In the genomic region with DNA sequence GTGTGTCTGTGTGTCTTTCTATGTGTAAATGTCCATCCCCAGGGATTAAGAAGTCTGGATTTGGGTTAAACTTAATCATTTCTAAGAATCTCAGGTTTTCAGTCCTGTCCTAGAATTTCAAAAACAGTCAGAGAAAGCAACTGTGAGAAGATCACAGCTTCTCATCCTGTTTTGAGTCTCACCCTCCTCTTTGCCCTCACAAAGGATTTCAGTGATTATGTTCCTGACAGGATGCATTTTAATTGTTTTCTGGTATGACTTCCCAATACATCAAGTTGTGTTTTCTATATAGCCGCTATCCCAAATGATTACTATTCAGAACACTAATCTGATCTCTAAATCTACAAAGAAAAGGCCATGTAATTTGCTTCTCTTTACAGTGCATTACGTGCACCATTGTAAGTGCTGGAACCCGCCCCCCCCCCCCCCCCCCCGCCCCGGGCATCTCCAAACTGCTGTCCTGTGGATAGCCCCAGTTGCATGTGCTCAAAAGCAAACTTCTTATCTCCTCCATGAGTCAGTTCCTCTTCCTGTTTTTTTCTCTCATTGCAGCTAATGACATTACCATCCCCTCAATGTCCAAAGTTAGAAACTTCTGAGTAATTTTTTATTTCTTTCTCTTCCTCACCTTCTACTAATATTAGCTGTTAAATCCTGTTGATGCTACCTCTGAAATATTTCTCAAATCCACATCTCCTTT, we compare ENCODE assay signal across 12 cellular contexts.
DNase-seq lines count a peak whose midpoint lies in the region; ATAC-seq, FAIRE-seq and TF ChIP-seq lines count a peak whose summit lies in the region.
"Had no signal": no experiment of that assay in that cellular context is flagged by ENCODE, and none has a peak within 500 bp of the region (broad histone marks: within the 10 kb centered on the region; RNA-seq: fewer than 3 reads in every experiment).

No MANE protein-coding gene starts in this region.

- H3K9me3 Mint-ChIP-seq in MCF 10A (ENCODE audit: unreplicated experiment) (no peaks in the 10 kb centered on the region), GM23338 (no peaks in the 10 kb centered on the region)
- H3K9me3 Mint-ChIP-seq: type B pancreatic cell had no signal

- H3K4me1 Mint-ChIP-seq in MCF 10A (ENCODE audit: insufficient read depth, unreplicated experiment) (peaks cover 25% of the 10 kb centered on the region), GM23338 (peaks cover 20% of the 10 kb centered on the region)

- H3K27ac ChIP-seq in breast epithelium (no peak overlapping the region), GM23338 (ENCODE audit: low read depth) (no peak overlapping the region)
- H3K27ac ChIP-seq: parathyroid adenoma had no signal

- no peaks in the 10 kb centered on the region for H3K9me3 ChIP-seq in breast epithelium
- H3K9me3 ChIP-seq: esophagus squamous epithelium had no signal

- FAIRE-seq in urothelium cell line (lab: Jason Lieb, UNC), result no peak

- intact Hi-C loops in MCF 10A (cut with micrococcal nuclease) (no loop called here), breast epithelium (cut with DNase I; ENCODE audit: low total_unique reads) (no loop called here)

- no peaks in the 10 kb centered on the region for H4K20me1 ChIP-seq in GM23338 (replicated peaks; ENCODE audit: insufficient read depth)

- no peaks in the 10 kb centered on the region for H3K79me2 ChIP-seq in GM23338 (replicated peaks; ENCODE audit: insufficient read depth)
- H3K79me2 ChIP-seq: parathyroid adenoma had no signal

- H2AFZ ChIP-seq in GM23338, result no peak overlapping the region
- H2AFZ ChIP-seq: parathyroid adenoma had no signal

- H3K27me3 Mint-ChIP-seq in MCF 10A (ENCODE audit: insufficient read depth, unreplicated experiment), result no peaks in the 10 kb centered on the region
- peaks cover 2% of the 10 kb centered on the region for H3K27me3 Mint-ChIP-seq in GM23338 (ENCODE audit: insufficient read depth, low read depth, poor library complexity)

- no peaks in the 10 kb centered on the region for H3K36me3 ChIP-seq in breast epithelium
- H3K36me3 ChIP-seq in GM23338 (ENCODE audit: insufficient read depth), result no peaks in the 10 kb centered on the region
- H3K36me3 ChIP-seq: esophagus squamous epithelium had no signal

- H3K4me1 ChIP-seq in breast epithelium (no peaks in the 10 kb centered on the region), GM23338 (ENCODE audit: insufficient read depth) (peaks cover 5% of the 10 kb centered on the region; the same call in 1 of the 2 replicates)
- H3K4me1 ChIP-seq: parathyroid adenoma had no signal

- peak overlapping the region; percentile 96 for H3K27ac Mint-ChIP-seq in MCF 10A (ENCODE audit: low read depth, unreplicated experiment)
- no peak overlapping the region; the same call in 1 of the 2 replicates for H3K27ac Mint-ChIP-seq in GM23338
- H3K27ac Mint-ChIP-seq: type B pancreatic cell had no signal

- TF ChIP-seq CTCF in MCF 10A (IDR thresholded peaks at IDR 0.05; ENCODE audit: unreplicated experiment) (no peak), breast epithelium (IDR thresholded peaks at IDR 0.05) (no peak), GM23338 (conservative IDR thresholded peaks at IDR 0.05; ENCODE audit: low read depth in 2 of 2) (no peak)

- no peak overlapping the region for H3K4me2 ChIP-seq in GM23338

- POLR2A ChIA-PET in MCF 10A (lab: Yijun Ruan, JAX), result interaction anchor here (0.7 to 0.9 kb wide), 2 partner anchors 11 to 30 kb away, joined by 3 to 4 read pairs; no protein-coding TSS in a partner anchor

- peaks cover 6% of the 10 kb centered on the region for H3K36me3 Mint-ChIP-seq in MCF 10A (ENCODE audit: insufficient read depth, unreplicated experiment)
- H3K36me3 Mint-ChIP-seq in GM23338 (ENCODE audit: low read depth), result no peaks in the 10 kb centered on the region
- H3K36me3 Mint-ChIP-seq: type B pancreatic cell had no signal

- CTCF ChIA-PET in MCF 10A (lab: Yijun Ruan, JAX), result interaction anchor here (0.6 to 1.5 kb wide), 3 partner anchors 8 to 438 kb away, joined by 3 to 5 read pairs (median 3); no protein-coding TSS in a partner anchor

- peaks cover 0 to 10% of the 10 kb centered on the region in 2 donors for H3K27me3 ChIP-seq in breast epithelium
- no peaks in the 10 kb centered on the region for H3K27me3 ChIP-seq in GM23338 (ENCODE audit: insufficient read depth)
- H3K27me3 ChIP-seq: esophagus squamous epithelium had no signal

- H3K4me3 Mint-ChIP-seq in MCF 10A (ENCODE audit: unreplicated experiment) (peak overlapping the region; percentile 3), GM23338 (no peak overlapping the region)
- H3K4me3 Mint-ChIP-seq: type B pancreatic cell had no signal

- ATAC-seq in SK-N-SH treated with all-trans-retinoic acid at 6 μM for 48 hours (peak; percentile 32; the same call in 2 of the 3 replicates), HG03469 (IDR thresholded peaks at IDR 0.05; ENCODE audit: unreplicated experiment) (no peak), GM19452 (IDR thresholded peaks at IDR 0.05; ENCODE audit: unreplicated experiment) (no peak), GM23338 (no peak)

- H3F3A ChIP-seq in GM23338 (replicated peaks; ENCODE audit: low read depth), result no peaks in the 10 kb centered on the region

- H3K4me3 ChIP-seq in breast epithelium (no peak overlapping the region), GM23338 (no peak overlapping the region)
- H3K4me3 ChIP-seq: esophagus squamous epithelium had no signal

- H3K9me2 ChIP-seq in GM23338 (ENCODE audit: insufficient read depth), result no peaks in the 10 kb centered on the region

- TF ChIP-seq POLR2A in breast epithelium (IDR thresholded peaks at IDR 0.05), result no peak

- DNase-seq in MCF 10A (ENCODE audit: unreplicated experiment) (peak; percentile 11), breast epithelium (ENCODE audit: low spot score in 2 of 2) (no peak), glomerular endothelial cell (ENCODE audit: extremely low read depth, low read depth, low spot score) (peak; percentile 42), urothelium cell line (ENCODE audit: low spot score) (peak; percentile 12), GM23338 (ENCODE audit: low spot score) (no peak)
- DNase-seq: esophagus squamous epithelium, NCI-H2029 had no signal

- BruUV-seq in MCF 10A (replicated peaks; lab: Mats Ljungman, UMichigan), result no TSS peak

TF ChIP-seq in SK-N-SH treated with all-trans-retinoic acid at 6 μM for 48 hours, 23 proteins besides CTCF, POLR2A, EP300 and RAD21 (continues in another document):
- TF ChIP-seq, protein P1, sequence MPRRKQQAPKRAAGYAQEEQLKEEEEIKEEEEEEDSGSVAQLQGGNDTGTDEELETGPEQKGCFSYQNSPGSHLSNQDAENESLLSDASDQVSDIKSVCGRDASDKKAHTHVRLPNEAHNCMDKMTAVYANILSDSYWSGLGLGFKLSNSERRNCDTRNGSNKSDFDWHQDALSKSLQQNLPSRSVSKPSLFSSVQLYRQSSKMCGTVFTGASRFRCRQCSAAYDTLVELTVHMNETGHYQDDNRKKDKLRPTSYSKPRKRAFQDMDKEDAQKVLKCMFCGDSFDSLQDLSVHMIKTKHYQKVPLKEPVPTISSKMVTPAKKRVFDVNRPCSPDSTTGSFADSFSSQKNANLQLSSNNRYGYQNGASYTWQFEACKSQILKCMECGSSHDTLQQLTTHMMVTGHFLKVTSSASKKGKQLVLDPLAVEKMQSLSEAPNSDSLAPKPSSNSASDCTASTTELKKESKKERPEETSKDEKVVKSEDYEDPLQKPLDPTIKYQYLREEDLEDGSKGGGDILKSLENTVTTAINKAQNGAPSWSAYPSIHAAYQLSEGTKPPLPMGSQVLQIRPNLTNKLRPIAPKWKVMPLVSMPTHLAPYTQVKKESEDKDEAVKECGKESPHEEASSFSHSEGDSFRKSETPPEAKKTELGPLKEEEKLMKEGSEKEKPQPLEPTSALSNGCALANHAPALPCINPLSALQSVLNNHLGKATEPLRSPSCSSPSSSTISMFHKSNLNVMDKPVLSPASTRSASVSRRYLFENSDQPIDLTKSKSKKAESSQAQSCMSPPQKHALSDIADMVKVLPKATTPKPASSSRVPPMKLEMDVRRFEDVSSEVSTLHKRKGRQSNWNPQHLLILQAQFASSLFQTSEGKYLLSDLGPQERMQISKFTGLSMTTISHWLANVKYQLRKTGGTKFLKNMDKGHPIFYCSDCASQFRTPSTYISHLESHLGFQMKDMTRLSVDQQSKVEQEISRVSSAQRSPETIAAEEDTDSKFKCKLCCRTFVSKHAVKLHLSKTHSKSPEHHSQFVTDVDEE (CRISPR knock-in tag; IDR thresholded peaks at IDR 0.05), result no peak
- TF ChIP-seq ZNF565 (CRISPR knock-in tag; conservative IDR thresholded peaks at IDR 0.05; ENCODE audit: low read depth) (no peak), ZNF8 (CRISPR knock-in tag; IDR thresholded peaks at IDR 0.05) (no peak), ISL1 (CRISPR knock-in tag; IDR thresholded peaks at IDR 0.05) (no peak), ZC3H10 (CRISPR knock-in tag; IDR thresholded peaks at IDR 0.05) (no peak), TOX (CRISPR knock-in tag; IDR thresholded peaks at IDR 0.05; ENCODE audit: borderline replicate concordance) (no peak)

Comparison
In these comparisons a context has a peak if more than half of its experiments do, and no peak if none do; other contexts are left out.
1. DNase-seq: peak in MCF 10A (single experiment), glomerular endothelial cell (single experiment) and urothelium cell line (single experiment); none in breast epithelium (0 of 2) and GM23338 (single experiment).